Comparison of ENCODE assay signal across 8 cellular contexts in the genomic region with DNA sequence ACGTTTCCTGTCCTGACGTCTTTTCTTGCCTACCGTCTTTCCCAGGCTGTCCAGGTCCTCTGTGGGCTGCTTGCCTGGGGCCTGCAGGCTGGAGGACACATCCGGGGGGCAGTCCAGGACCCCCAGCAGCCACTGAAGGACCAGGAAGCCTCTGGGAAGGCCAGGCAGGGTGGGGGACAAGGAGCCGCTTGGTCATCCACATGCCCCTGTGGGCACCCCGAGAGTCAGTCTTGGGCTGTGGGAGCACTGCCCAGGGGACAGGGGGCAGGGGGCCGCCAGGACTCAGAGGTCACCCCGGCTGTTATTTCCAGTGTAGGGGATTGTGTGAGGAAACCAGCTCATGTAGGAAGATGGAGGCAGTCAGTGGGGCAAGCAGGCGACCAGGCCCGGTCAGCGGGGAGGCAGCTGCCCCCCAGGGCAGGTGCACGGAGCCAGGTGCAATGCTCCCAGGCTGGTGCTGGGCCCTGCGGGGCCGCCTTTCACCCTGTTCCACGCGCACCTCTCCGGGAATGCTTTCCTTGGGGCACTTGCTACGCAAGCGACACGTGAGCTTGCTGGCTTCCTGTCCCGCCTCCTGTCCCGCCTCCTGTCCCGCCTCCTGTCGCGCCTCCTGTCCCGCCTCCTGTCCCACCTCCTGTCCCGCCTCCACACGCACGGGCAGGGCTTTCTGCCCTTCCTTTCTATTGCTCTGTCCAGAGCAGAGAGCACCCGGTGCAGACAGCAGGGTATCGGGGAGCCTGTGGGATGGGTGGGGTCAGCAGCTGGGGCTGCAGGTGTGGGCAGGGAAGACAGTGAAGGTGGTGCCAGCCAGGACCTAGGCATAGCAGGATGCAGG. TPM values are rescaled to one million over a fixed set of nuclear protein-coding genes. Genes with fewer than 3 reads are reported as not detected.
DNase-seq lines count a peak whose midpoint lies in the region; ATAC-seq and TF ChIP-seq lines count a peak whose summit lies in the region.

No MANE protein-coding gene starts in this region.

- peak; percentile 76 for TF ChIP-seq POLR2A in GM15510 (IDR thresholded peaks at IDR 0.05; ENCODE audit: borderline replicate concordance, extremely low read depth, insufficient read length)

- H3K4me3 Mint-ChIP-seq in activated CD4-positive, alpha-beta T cell treated with anti-CD3 and anti-CD28 coated beads, Interleukin-2, amount 10 ng/mL, durations not matched to agents 24 days and 14 days: peak overlapping the region; percentile 78

- peaks cover 4% of the 10 kb centered on the region for H3K36me3 Mint-ChIP-seq in activated CD4-positive, alpha-beta T cell treated with anti-CD3 and anti-CD28 coated beads, Interleukin-2, amount 10 ng/mL, durations not matched to agents 24 days and 14 days (ENCODE audit: low read depth)

- peak overlapping the region; percentile 86 for H3K27ac Mint-ChIP-seq in activated CD4-positive, alpha-beta T cell treated with anti-CD3 and anti-CD28 coated beads, Interleukin-2, amount 10 ng/mL, durations not matched to agents 24 days and 14 days

- peak overlapping the region; percentile 23 for H3K4me3 ChIP-seq in colonic mucosa

- H3K4me1 Mint-ChIP-seq in activated CD4-positive, alpha-beta T cell treated with anti-CD3 and anti-CD28 coated beads, Interleukin-2, amount 10 ng/mL, durations not matched to agents 24 days and 14 days: peaks cover 6% of the 10 kb centered on the region

- H3K27me3 Mint-ChIP-seq in activated CD4-positive, alpha-beta T cell treated with anti-CD3 and anti-CD28 coated beads, Interleukin-2, amount 10 ng/mL, durations not matched to agents 24 days and 14 days: no peaks in the 10 kb centered on the region

- H3K27ac ChIP-seq in colonic mucosa: peak overlapping the region; percentile 47

- peak; percentile 88 for ATAC-seq in HG03108 (IDR thresholded peaks at IDR 0.05; ENCODE audit: unreplicated experiment)
- ATAC-seq in left colon: peak; percentile 82
- no peak for ATAC-seq in HG02840 (IDR thresholded peaks at IDR 0.05; ENCODE audit: low FRiP score, unreplicated experiment)

- DNase-seq in NCI-H524 treated with DMSO at 0.1 percent for 48 hours (lab: John Stamatoyannopoulos, UW) (peak; percentile 2), colonic mucosa (peak; percentile 96), left colon (peak; percentile 94 to 95)
- peak; percentile 94 for DNase-seq in activated CD4-positive, alpha-beta T cell treated with anti-CD3 and anti-CD28 coated beads, Interleukin-2, amount 10 ng/mL, durations not matched to agents 24 days and 14 days
- DNase-seq in stimulated activated CD4-positive, alpha-beta T cell treated with anti-CD3 and anti-CD28 coated beads, Interleukin-1b, Interleukin-23, amount 100 ng/mL, for 1 hour (ENCODE audit: low read depth in 2 of 2): peak; percentile 73 to 79

- peaks cover 11% of the 10 kb centered on the region for H3K4me1 ChIP-seq in colonic mucosa

- H3K36me3 ChIP-seq in colonic mucosa: no peaks in the 10 kb centered on the region

- H3K9ac ChIP-seq in colonic mucosa (ENCODE audit: low read depth in 2 of 2, low read length in 2 of 2): peak overlapping the region; percentile 58 to 75

- peaks cover 8% of the 10 kb centered on the region for H3K9me3 Mint-ChIP-seq in activated CD4-positive, alpha-beta T cell treated with anti-CD3 and anti-CD28 coated beads, Interleukin-2, amount 10 ng/mL, durations not matched to agents 24 days and 14 days

- TF ChIP-seq CTCF in colonic mucosa (IDR thresholded peaks at IDR 0.05): no peak

- intact Hi-C loops in activated CD4-positive, alpha-beta T cell treated with anti-CD3 and anti-CD28 coated beads, Interleukin-2, amount 10 ng/mL, durations not matched to agents 24 days and 14 days (cut with micrococcal nuclease): loop anchor here (2.0 to 5.0 kb wide), 3 partner anchors 46 to 120 kb away; a partner anchor contains a TSS
- intact Hi-C loops in colonic mucosa (cut with DNase I) (no loop called here), left colon (cut with DNase I, micrococcal nuclease) (no loop called here)

- no peaks in the 10 kb centered on the region for H3K27me3 ChIP-seq in colonic mucosa

- H3K9me3 ChIP-seq in colonic mucosa: no peaks in the 10 kb centered on the region

RNA-seq across cellular contexts. Expression of a gene that starts 39.5 kb away (rescaled TPM):
- not detected in 2 replicates for total RNA-seq in activated CD4-positive, alpha-beta T cell treated with anti-CD3 and anti-CD28 coated beads, Interleukin-2, amount 10 ng/mL, durations not matched to agents 24 days and 14 days
- total RNA-seq in colonic mucosa: 100 to 1,000 TPM; 285 to 655 TPM
- total RNA-seq in left colon: 100 to 1,000 TPM; 258 to 369 TPM

RNA-seq across cellular contexts. Expression of a gene that starts 47.0 kb away (rescaled TPM):
- 32.4 and 38.9 TPM in 2 replicates for total RNA-seq in activated CD4-positive, alpha-beta T cell treated with anti-CD3 and anti-CD28 coated beads, Interleukin-2, amount 10 ng/mL, durations not matched to agents 24 days and 14 days
- total RNA-seq in colonic mucosa (10 to 100 TPM; 49.8 to 59.7 TPM), left colon (10 to 100 TPM; 62.8 to 63.7 TPM)

Comparison
In these comparisons a context has a peak if more than half of its experiments do, and no peak if none do; other contexts are left out.
1. DNase-seq: peak in every context shown above with its lines; median percentile 96 in colonic mucosa; 94 in left colon; 94 in activated CD4-positive, alpha-beta T cell treated with anti-CD3 and anti-CD28 coated beads, Interleukin-2, amount 10 ng/mL, durations not matched to agents 24 days and 14 days; 76 in stimulated activated CD4-positive, alpha-beta T cell treated with anti-CD3 and anti-CD28 coated beads, Interleukin-1b, Interleukin-23, amount 100 ng/mL, for 1 hour; 2 in NCI-H524 treated with DMSO at 0.1 percent for 48 hours.
2. RNA of a gene that starts 39.5 kb away (total RNA-seq): 285 to 655 TPM in colonic mucosa and 258 to 369 TPM in left colon; not detected in activated CD4-positive, alpha-beta T cell treated with anti-CD3 and anti-CD28 coated beads, Interleukin-2, amount 10 ng/mL, durations not matched to agents 24 days and 14 days; every median in the first group is over 100 times any median in the second.